14 cellular contexts compared by ENCODE assay signal in the genomic region with DNA sequence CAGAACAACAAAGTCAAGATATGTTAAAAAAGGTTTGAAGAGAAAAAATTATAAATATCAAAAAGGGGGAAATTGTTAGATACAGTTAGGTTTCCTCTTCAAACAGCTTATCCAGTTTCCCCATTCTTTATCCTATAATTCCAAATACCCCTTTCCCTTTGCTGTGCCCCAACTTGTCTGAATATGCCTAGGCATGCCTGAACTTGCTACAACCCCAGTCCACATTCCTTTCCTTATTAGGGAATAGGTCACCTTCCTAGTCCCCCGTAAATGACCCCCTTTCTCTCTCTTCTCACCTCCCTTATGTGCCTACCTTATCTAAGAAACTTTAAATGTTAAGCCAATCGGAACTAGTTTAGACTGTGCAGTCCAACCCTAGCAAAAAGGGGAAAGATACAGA.
DNase-seq lines count a peak whose midpoint lies in the region; ATAC-seq, FAIRE-seq and TF ChIP-seq lines count a peak whose summit lies in the region.
"Had no signal": no experiment of that assay in that cellular context is flagged by ENCODE, and none has a peak within 500 bp of the region (broad histone marks: within the 10 kb centered on the region; RNA-seq: fewer than 3 reads in every experiment).

No MANE protein-coding gene starts in this region.

- peaks cover 17% of the 10 kb centered on the region for H3K4me1 Mint-ChIP-seq in MCF 10A (ENCODE audit: insufficient read depth, unreplicated experiment)
- H3K4me1 Mint-ChIP-seq: CD4-positive, CD25-positive, alpha-beta regulatory T cell had no signal

- H3K4me3 Mint-ChIP-seq in MCF 10A (ENCODE audit: unreplicated experiment), result no peak overlapping the region
- H3K4me3 Mint-ChIP-seq: CD4-positive, CD25-positive, alpha-beta regulatory T cell had no signal

- no peaks in the 10 kb centered on the region for H3K27me3 ChIP-seq in breast epithelium
- H3K27me3 ChIP-seq in hepatocyte, result no peaks in the 10 kb centered on the region
- H3K27me3 ChIP-seq: BLaER1 treated with 17β-estradiol and CSF1 and Interleukin-3, amounts not matched to agents 10 nM and 100 nM had no signal

- no peak overlapping the region for H3K4me3 ChIP-seq in breast epithelium
- no peak overlapping the region for H3K4me3 ChIP-seq in hepatocyte
- H3K4me3 ChIP-seq: BLaER1 treated with 17β-estradiol and CSF1 and Interleukin-3, amounts not matched to agents 10 nM and 100 nM had no signal

- H3K9me2 ChIP-seq in hepatocyte (replicated peaks; ENCODE audit: insufficient read depth), result no peaks in the 10 kb centered on the region

- no peaks in the 10 kb centered on the region for H3K27me3 Mint-ChIP-seq in MCF 10A (ENCODE audit: insufficient read depth, unreplicated experiment)
- H3K27me3 Mint-ChIP-seq: CD4-positive, CD25-positive, alpha-beta regulatory T cell had no signal

- H2AFZ ChIP-seq in hepatocyte, result no peak overlapping the region

- TF ChIP-seq CTCF in MCF 10A (IDR thresholded peaks at IDR 0.05; ENCODE audit: unreplicated experiment) (no peak), breast epithelium (IDR thresholded peaks at IDR 0.05) (no peak), hepatocyte (IDR thresholded peaks at IDR 0.05; ENCODE audit: poor library complexity) (no peak)

- DNase-seq in MCF 10A (ENCODE audit: unreplicated experiment), result no peak
- DNase-seq in breast epithelium (ENCODE audit: low spot score in 2 of 2), result no peak
- no peak for DNase-seq in hepatocyte (ENCODE audit: low spot score)
- no peak for DNase-seq in GM03348 (ENCODE audit: low spot score)
- DNase-seq: ACHN; CD4-positive, CD25-positive, alpha-beta regulatory T cell; DMS79; GOT3; HCEC 1CT had no signal

- H3K27ac ChIP-seq in breast epithelium, result no peak overlapping the region
- H3K27ac ChIP-seq in hepatocyte, result peak overlapping the region; percentile 82
- H3K27ac ChIP-seq: BLaER1 treated with 17β-estradiol and CSF1 and Interleukin-3, amounts not matched to agents 10 nM and 100 nM had no signal

- H3K36me3 ChIP-seq in breast epithelium (no peaks in the 10 kb centered on the region), hepatocyte (replicated peaks; ENCODE audit: insufficient read depth, low read depth) (no peaks in the 10 kb centered on the region)
- H3K36me3 ChIP-seq: BLaER1 treated with 17β-estradiol and CSF1 and Interleukin-3, amounts not matched to agents 10 nM and 100 nM had no signal

- CTCF ChIA-PET in MCF 10A (lab: Yijun Ruan, JAX), result no interaction called here

- POLR2A ChIA-PET in MCF 10A (lab: Yijun Ruan, JAX), result no interaction called here

- no peak overlapping the region for H3K4me2 ChIP-seq in hepatocyte
- H3K4me2 ChIP-seq: BLaER1 treated with 17β-estradiol and CSF1 and Interleukin-3, amounts not matched to agents 10 nM and 100 nM had no signal

- H3K36me3 Mint-ChIP-seq in MCF 10A (ENCODE audit: insufficient read depth, unreplicated experiment), result no peaks in the 10 kb centered on the region
- H3K36me3 Mint-ChIP-seq: CD4-positive, CD25-positive, alpha-beta regulatory T cell had no signal

- H3K79me2 ChIP-seq in hepatocyte, result no peaks in the 10 kb centered on the region

- no peaks in the 10 kb centered on the region for H3K4me1 ChIP-seq in breast epithelium
- H3K4me1 ChIP-seq in hepatocyte (ENCODE audit: insufficient read depth), result peaks cover 10% of the 10 kb centered on the region

- H3K9me3 Mint-ChIP-seq in MCF 10A (ENCODE audit: unreplicated experiment), result peaks cover 19% of the 10 kb centered on the region

- intact Hi-C loops in MCF 10A (cut with micrococcal nuclease), result no loop called here
- intact Hi-C loops in breast epithelium (cut with DNase I; ENCODE audit: low total_unique reads), result no loop called here

- no TSS peak for BruUV-seq in MCF 10A (replicated peaks; lab: Mats Ljungman, UMichigan)

- peak overlapping the region; percentile 73 for H3K27ac Mint-ChIP-seq in MCF 10A (ENCODE audit: low read depth, unreplicated experiment)
- H3K27ac Mint-ChIP-seq: CD4-positive, CD25-positive, alpha-beta regulatory T cell had no signal

- 52% methylated on average over 2 of the region's 2 CpGs for WGBS in hepatocyte (ENCODE audit: low lambda C conversion rate, missing lambda C conversion rate)

- TF ChIP-seq POLR2A in breast epithelium (IDR thresholded peaks at IDR 0.05), result no peak

- H3K9me3 ChIP-seq in breast epithelium, result peaks cover 0 to 4% of the 10 kb centered on the region in 2 donors
- H3K9me3 ChIP-seq in hepatocyte (ENCODE audit: low read depth), result no peaks in the 10 kb centered on the region

- H4K20me1 ChIP-seq in hepatocyte (ENCODE audit: insufficient read depth, poor library complexity, severe bottlenecking), result no peaks in the 10 kb centered on the region
- H4K20me1 ChIP-seq: BLaER1 treated with 17β-estradiol and CSF1 and Interleukin-3, amounts not matched to agents 10 nM and 100 nM had no signal

- peak; percentile 75 for FAIRE-seq in TTC549 (lab: Jason Lieb, UNC)
- FAIRE-seq: GM12891 had no signal

- ATAC-seq in HG03457 (IDR thresholded peaks at IDR 0.05; ENCODE audit: unreplicated experiment), result no peak
- no peak for ATAC-seq in HG03520 (IDR thresholded peaks at IDR 0.05; ENCODE audit: unreplicated experiment)
